In genomic region chr3:16101295-16102186, GRCh38 we compare ENCODE assay signal across 1 cellular context.
A peak's percentile ranks its signal among the peaks of the same experiment; 100 is the strongest.
TF ChIP-seq lines count a peak whose summit lies in the region.

No MANE protein-coding gene starts in this region.

TF ChIP-seq in SK-N-SH, 30 proteins besides CTCF, POLR2A, EP300 and RAD21 (continued from another document):
- TF ChIP-seq FOSL2 (IDR thresholded peaks at IDR 0.05; ENCODE audit: borderline replicate concordance, low read depth) (peak; percentile 79), JUND (IDR thresholded peaks at IDR 0.05) (0 out of 2 replicates have a peak, but pooled peaks have one; percentile 46), TCF12 (IDR thresholded peaks at IDR 0.05) (peak; percentile 36; the same call in 1 of the 2 replicates), RXRA (IDR thresholded peaks at IDR 0.05; ENCODE audit: borderline replicate concordance, low read depth) (no peak), SIN3A (IDR thresholded peaks at IDR 0.05; ENCODE audit: borderline replicate concordance, low read depth, low read length) (no peak), CHD2 (IDR thresholded peaks at IDR 0.05; ENCODE audit: low read length, partially characterized antibody) (no peak)
